ENCODE assay signal across 8 cellular contexts in genomic region chr10:22325948-22326702, GRCh38. TPM values are rescaled to one million over a fixed set of nuclear protein-coding genes. Genes with fewer than 3 reads are reported as not detected.
DNase-seq lines count a peak whose midpoint lies in the region; ATAC-seq and TF ChIP-seq lines count a peak whose summit lies in the region.

No MANE protein-coding gene starts in this region.

- H3K4me2 ChIP-seq in PC-3 (ENCODE audit: low read length) (peak overlapping the region; percentile 94), trophoblast cell (ENCODE audit: low read length) (peak overlapping the region; percentile 92)

- H4K12ac ChIP-seq in trophoblast cell (ENCODE audit: low read depth, low read length), result peak overlapping the region; percentile 43

- POLR2A ChIA-PET in PC-3 (lab: Charles Lee; ENCODE audit: unreplicated experiment), result no interaction called here

- H3K27ac Mint-ChIP-seq in activated naive CD4-positive, alpha-beta T cell treated with anti-CD3 and anti-CD28 coated beads, Interleukin-2, amount 50 U/mL, for 72 hours, result no peak overlapping the region

- H4K8ac ChIP-seq in trophoblast cell (ENCODE audit: low read depth, low read length), result peak overlapping the region; percentile 54

- TF ChIP-seq CTCF in PC-3 (conservative IDR thresholded peaks at IDR 0.05; ENCODE audit: low read depth, low read length) (no peak), epithelial cell of proximal tubule (conservative IDR thresholded peaks at IDR 0.05; ENCODE audit: low read depth, low read length) (no peak)

- intact Hi-C loops in PC-3 (cut with micrococcal nuclease), result no loop called here

- no CpG with 5 or more reads among the region's 18 CpGs for WGBS in trophoblast cell (ENCODE audit: extremely low coverage, insufficient coverage, insufficient read length)

- H3K4me3 ChIP-seq in PC-3 (ENCODE audit: low read length) (peak overlapping the region; percentile 81), epithelial cell of proximal tubule (ENCODE audit: low read depth, low read length) (peak overlapping the region; percentile 60), trophoblast cell (ENCODE audit: low read depth, low read length) (peak overlapping the region; percentile 67)

- H4K91ac ChIP-seq in trophoblast cell (ENCODE audit: low read depth, low read length), result no peak overlapping the region

- no TSS peak for BruUV-seq in PC-3 (replicated peaks; lab: Mats Ljungman, UMichigan)

- H2AK5ac ChIP-seq in trophoblast cell (ENCODE audit: low read length), result no peak overlapping the region

- H3K9ac ChIP-seq in ES-I3 (ENCODE audit: low read depth, low read length) (peak overlapping the region; percentile 77), PC-3 (ENCODE audit: low read length) (peak overlapping the region; percentile 99), trophoblast cell (ENCODE audit: low read length) (no peak overlapping the region)

- H2AFZ ChIP-seq in PC-3 (ENCODE audit: low read length) (no peak overlapping the region), trophoblast cell (ENCODE audit: insufficient read depth, low read length, poor library complexity) (peak overlapping the region; percentile 63)

- H3F3A ChIP-seq in PC-3 (ENCODE audit: low read length, unreplicated experiment), result peaks cover 3% of the 10 kb centered on the region

- no peak overlapping the region for H2BK120ac ChIP-seq in trophoblast cell (ENCODE audit: insufficient read depth, low read length, poor library complexity)

- no peak overlapping the region for H2BK5ac ChIP-seq in trophoblast cell (ENCODE audit: low read depth, low read length, poor library complexity)

- no peak overlapping the region for H3K14ac ChIP-seq in trophoblast cell (ENCODE audit: low read length)

- DNase-seq in PC-3, result peak; percentile 7
- no peak for DNase-seq in epithelial cell of proximal tubule (ENCODE audit: low read depth)
- DNase-seq in trophoblast cell, result no peak
- no peak for DNase-seq in effector CD8-positive, alpha-beta T cell (lab: John Stamatoyannopoulos, UW)
- DNase-seq in activated naive CD4-positive, alpha-beta T cell treated with anti-CD3 and anti-CD28 coated beads, Interleukin-2, amount 50 U/mL, for 72 hours (ENCODE audit: low spot score in 2 of 2), result no peak
- DNase-seq in NCI-H2107 treated with DMSO at 0.1 percent for 48 hours (lab: John Stamatoyannopoulos, UW; ENCODE audit: unreplicated experiment), result no peak

- H3K9me2 ChIP-seq in PC-3 (replicated peaks; ENCODE audit: low read length), result no peaks in the 10 kb centered on the region

- H2BK12ac ChIP-seq in trophoblast cell (ENCODE audit: low read length), result no peak overlapping the region

- no peak for ATAC-seq in PC-3
- no peak for ATAC-seq in HG03108 (IDR thresholded peaks at IDR 0.05; ENCODE audit: unreplicated experiment)
- no peak for ATAC-seq in activated naive CD4-positive, alpha-beta T cell treated with anti-CD3 and anti-CD28 coated beads, Interleukin-2, amount 50 U/mL, for 72 hours

- no peak overlapping the region for H3K18ac ChIP-seq in trophoblast cell (ENCODE audit: low read length)

- H4K20me1 ChIP-seq in PC-3 (ENCODE audit: low read length), result peaks cover 16% of the 10 kb centered on the region

- H3K36me3 ChIP-seq in ES-I3 (ENCODE audit: insufficient read depth, low read length) (no peaks in the 10 kb centered on the region), PC-3 (ENCODE audit: low read depth, low read length) (peaks cover 43% of the 10 kb centered on the region), trophoblast cell (ENCODE audit: control insufficient read depth in 1 of 2, insufficient read depth in 2 of 2, low read length in 2 of 2) (peaks cover 2 to 3% of the 10 kb centered on the region in 2 experiments)

- H3K27ac ChIP-seq in PC-3 (ENCODE audit: low read length), result peak overlapping the region; percentile 68
- no peak overlapping the region for H3K27ac ChIP-seq in trophoblast cell (ENCODE audit: low read depth, low read length)

- peaks cover 26% of the 10 kb centered on the region for H3K4me1 ChIP-seq in ES-I3 (ENCODE audit: insufficient read depth, low read length)
- H3K4me1 ChIP-seq in PC-3 (ENCODE audit: insufficient read depth, low read length), result peaks cover 15% of the 10 kb centered on the region
- peaks cover 3 to 5% of the 10 kb centered on the region in 2 experiments for H3K4me1 ChIP-seq in trophoblast cell (ENCODE audit: control insufficient read depth in 1 of 2, insufficient read depth in 2 of 2, low read length in 2 of 2)

- CTCF ChIA-PET in PC-3 (lab: Charles Lee), result no interaction called here

- H3K36me3 Mint-ChIP-seq in activated naive CD4-positive, alpha-beta T cell treated with anti-CD3 and anti-CD28 coated beads, Interleukin-2, amount 50 U/mL, for 72 hours, result peaks cover 11 to 31% of the 10 kb centered on the region in 2 donors

- peaks cover 9% of the 10 kb centered on the region for H3K79me1 ChIP-seq in trophoblast cell (ENCODE audit: low read length)

- H3K9me3 Mint-ChIP-seq in activated naive CD4-positive, alpha-beta T cell treated with anti-CD3 and anti-CD28 coated beads, Interleukin-2, amount 50 U/mL, for 72 hours, result no peaks in the 10 kb centered on the region

- H3K23ac ChIP-seq in trophoblast cell (ENCODE audit: low read length), result no peak overlapping the region

- H3K79me2 ChIP-seq in PC-3 (ENCODE audit: low read length) (peaks cover 84% of the 10 kb centered on the region), trophoblast cell (ENCODE audit: control insufficient read depth, insufficient read depth, low read length, poor library complexity) (peaks cover 4% of the 10 kb centered on the region)

- H3K27me3 ChIP-seq in PC-3 (ENCODE audit: low read length), result no peaks in the 10 kb centered on the region
- peaks cover 22% of the 10 kb centered on the region for H3K27me3 ChIP-seq in trophoblast cell (ENCODE audit: insufficient read depth, low read length)

- no peak overlapping the region for H3K4ac ChIP-seq in trophoblast cell (ENCODE audit: low read depth, low read length)

- H3K9me3 ChIP-seq in ES-I3 (ENCODE audit: control insufficient read depth, insufficient read depth, low read length), result no peaks in the 10 kb centered on the region
- no peaks in the 10 kb centered on the region for H3K9me3 ChIP-seq in PC-3 (ENCODE audit: low read length)
- no peaks in the 10 kb centered on the region for H3K9me3 ChIP-seq in trophoblast cell (ENCODE audit: insufficient read depth, low read depth, low read length)

RNA-seq across cellular contexts. Expression of gene BMI1, which starts 5.2 kb away (rescaled TPM):
- total RNA-seq in PC-3 (2014; rRNA removed) (119 and 124 TPM in 2 replicates), epithelial cell of proximal tubule (29.6 and 37.2 TPM in 2 replicates)
- polyA plus RNA-seq in trophoblast cell (2013), result 10.1 and 10.3 TPM in 2 replicates
- 10 to 100 TPM; 42.9 to 48.7 TPM for total RNA-seq in activated naive CD4-positive, alpha-beta T cell treated with anti-CD3 and anti-CD28 coated beads, Interleukin-2, amount 50 U/mL, for 72 hours

RNA-seq across cellular contexts. Expression of gene COMMD3, which starts 9.9 kb away (rescaled TPM):
- total RNA-seq in PC-3 (2014; rRNA removed), result 86.4 and 86.6 TPM in 2 replicates
- 41.7 and 43.8 TPM in 2 replicates for total RNA-seq in epithelial cell of proximal tubule
- 22.3 and 23.4 TPM in 2 replicates for polyA plus RNA-seq in trophoblast cell (2013)
- total RNA-seq in activated naive CD4-positive, alpha-beta T cell treated with anti-CD3 and anti-CD28 coated beads, Interleukin-2, amount 50 U/mL, for 72 hours, result 10 to 100 TPM; 57.3 to 91.3 TPM

RNA-seq across cellular contexts. Expression of gene SPAG6, which starts 19.2 kb away (rescaled TPM):
- 0.04 and 0.12 TPM in 2 replicates for total RNA-seq in PC-3 (2014; rRNA removed)
- total RNA-seq in epithelial cell of proximal tubule, result 0.07 TPM in 1 of 2 replicates, not detected in the other
- polyA plus RNA-seq in trophoblast cell (2013), result not detected in 2 replicates
- total RNA-seq in activated naive CD4-positive, alpha-beta T cell treated with anti-CD3 and anti-CD28 coated beads, Interleukin-2, amount 50 U/mL, for 72 hours, result under 1 TPM in 1 of 2 donors, not detected in 1; 0.19 TPM
